Comparison of ENCODE assay signal across 23 cellular contexts in genomic region chr11:3106736-3107524, GRCh38. TPM values are rescaled to one million over a fixed set of nuclear protein-coding genes. Genes with fewer than 3 reads are reported as not detected.
DNase-seq lines count a peak whose midpoint lies in the region; ATAC-seq and TF ChIP-seq lines count a peak whose summit lies in the region.
"Had no signal": no experiment of that assay in that cellular context is flagged by ENCODE, and none has a peak within 500 bp of the region (broad histone marks: within the 10 kb centered on the region; RNA-seq: fewer than 3 reads in every experiment).

No MANE protein-coding gene starts in this region.

- H3K9me3 Mint-ChIP-seq in GM23338: peaks cover 18% of the 10 kb centered on the region
- no peaks in the 10 kb centered on the region for H3K9me3 Mint-ChIP-seq in activated CD8-positive, alpha-beta T cell treated with anti-CD3 and anti-CD28 coated beads, Interleukin-2, amount 10 ng/mL, durations not matched to agents 7 days and 5 days (ENCODE audit: insufficient read depth)
- H3K9me3 Mint-ChIP-seq: activated naive CD4-positive, alpha-beta T cell treated with anti-CD3 and anti-CD28 coated beads, Interleukin-2, amount 50 U/mL, for 72 hours; activated T-cell treated with anti-CD3 and anti-CD28 coated beads, Interleukin-2, amount 50 U/mL, for 72 hours; stimulated activated memory B cell treated with anti-CD40 and anti-IgM and Interleukin-4, amounts not matched to agents 10 μg/mL and 1 μg/mL and 100 μg/mL, for 72 hours had no signal

- H3K4me2 ChIP-seq in GM23338: no peak overlapping the region

- no peak overlapping the region for H3K4me3 ChIP-seq in GM23338
- H3K4me3 ChIP-seq in right cardiac atrium (ENCODE audit: low read length): no peak overlapping the region
- H3K4me3 ChIP-seq: tibial artery had no signal

- CTCF ChIA-PET in activated CD8-positive, alpha-beta T cell treated with anti-CD3 and anti-CD28 coated beads, Interleukin-2, amount 10 ng/mL, durations not matched to agents 7 days and 5 days (lab: Charles Lee): no interaction called here

- H3K4me1 Mint-ChIP-seq in GM23338: peaks cover 14% of the 10 kb centered on the region
- no peaks in the 10 kb centered on the region for H3K4me1 Mint-ChIP-seq in activated CD8-positive, alpha-beta T cell treated with anti-CD3 and anti-CD28 coated beads, Interleukin-2, amount 10 ng/mL, durations not matched to agents 7 days and 5 days (ENCODE audit: low read depth)
- H3K4me1 Mint-ChIP-seq: brain; stimulated activated memory B cell treated with anti-CD40 and anti-IgM and Interleukin-4, amounts not matched to agents 10 μg/mL and 1 μg/mL and 100 μg/mL, for 72 hours had no signal

- intact Hi-C loops in right cardiac atrium (cut with DNase I): loop anchor here in 1 of 4 donors (10.0 kb wide), 1 partner anchor 108 kb away; the partner anchor contains the start of gene MRGPRG
- intact Hi-C loops in posterior vena cava (cut with DNase I): no loop called here

- no peaks in the 10 kb centered on the region for H3K9me3 ChIP-seq in right cardiac atrium (ENCODE audit: control insufficient read depth, low read length)
- H3K9me3 ChIP-seq: BE2C, tibial artery had no signal

- no peak overlapping the region for H2AFZ ChIP-seq in GM23338

- H3K27me3 Mint-ChIP-seq in GM23338 (ENCODE audit: insufficient read depth, low read depth, poor library complexity): peaks cover 4% of the 10 kb centered on the region
- H3K27me3 Mint-ChIP-seq in activated CD8-positive, alpha-beta T cell treated with anti-CD3 and anti-CD28 coated beads, Interleukin-2, amount 10 ng/mL, durations not matched to agents 7 days and 5 days (ENCODE audit: low read depth): no peaks in the 10 kb centered on the region
- H3K27me3 Mint-ChIP-seq: brain had no signal

- no peaks in the 10 kb centered on the region for H3K36me3 ChIP-seq in GM23338 (ENCODE audit: insufficient read depth)
- H3K36me3 ChIP-seq: BE2C had no signal

- DNase-seq in NCI-H748 (lab: John Stamatoyannopoulos, UW; ENCODE audit: unreplicated experiment) (peak; percentile 19), NCI-H748 treated with DMSO at 0.1 percent for 48 hours (lab: John Stamatoyannopoulos, UW) (no peak), GM23338 (ENCODE audit: low spot score) (peak; percentile 41), right cardiac atrium (peak in 2 of 3 donors; percentile 12 to 26), posterior vena cava (ENCODE audit: low spot score) (peak; percentile 75)
- no peak for DNase-seq in central memory CD4-positive, alpha-beta T cell
- no peak for DNase-seq in activated CD8-positive, alpha-beta T cell treated with anti-CD3 and anti-CD28 coated beads, Interleukin-2, amount 10 ng/mL, durations not matched to agents 7 days and 5 days
- DNase-seq: activated CD4-positive, alpha-beta T cell treated with anti-CD3 and anti-CD28 coated beads, Interleukin-2, amount 50 U/mL, for 48 hours; activated T-cell treated with anti-CD3 and anti-CD28 coated beads, Interleukin-2, amount 50 U/mL, for 72 hours; BE2C; foreskin keratinocyte; hippocampal formation; Karpas-422; kidney glomerular epithelial cell; NCI-H1105; NCI-H2107; NCI-H524 treated with DMSO at 0.1 percent for 48 hours; SIG-M5 had no signal

- POLR2A ChIA-PET in activated CD8-positive, alpha-beta T cell treated with anti-CD3 and anti-CD28 coated beads, Interleukin-2, amount 10 ng/mL, durations not matched to agents 7 days and 5 days (lab: Charles Lee): no interaction called here

- H3K4me3 Mint-ChIP-seq in GM23338: no peak overlapping the region; the same call in 2 of the 3 replicates
- no peak overlapping the region for H3K4me3 Mint-ChIP-seq in activated CD8-positive, alpha-beta T cell treated with anti-CD3 and anti-CD28 coated beads, Interleukin-2, amount 10 ng/mL, durations not matched to agents 7 days and 5 days
- H3K4me3 Mint-ChIP-seq: activated T-cell treated with anti-CD3 and anti-CD28 coated beads, Interleukin-2, amount 50 U/mL, for 72 hours; brain; stimulated activated memory B cell treated with anti-CD40 and anti-IgM and Interleukin-4, amounts not matched to agents 10 μg/mL and 1 μg/mL and 100 μg/mL, for 72 hours had no signal

- no peaks in the 10 kb centered on the region for H3K27me3 ChIP-seq in GM23338 (ENCODE audit: insufficient read depth)
- H3K27me3 ChIP-seq in right cardiac atrium (ENCODE audit: control insufficient read depth, insufficient read depth): no peaks in the 10 kb centered on the region
- H3K27me3 ChIP-seq: BE2C, foreskin keratinocyte, tibial artery had no signal

- H3K9me2 ChIP-seq in GM23338 (ENCODE audit: insufficient read depth): no peaks in the 10 kb centered on the region

- H3K4me1 ChIP-seq in GM23338 (ENCODE audit: insufficient read depth) (no peaks in the 10 kb centered on the region), right cardiac atrium (ENCODE audit: control insufficient read depth, insufficient read depth, low read length) (no peaks in the 10 kb centered on the region)
- H3K4me1 ChIP-seq: BE2C, foreskin keratinocyte, tibial artery had no signal

- H3K36me3 Mint-ChIP-seq in GM23338 (ENCODE audit: low read depth): peaks cover 19% of the 10 kb centered on the region
- peaks cover 4% of the 10 kb centered on the region for H3K36me3 Mint-ChIP-seq in activated CD8-positive, alpha-beta T cell treated with anti-CD3 and anti-CD28 coated beads, Interleukin-2, amount 10 ng/mL, durations not matched to agents 7 days and 5 days (ENCODE audit: low read depth)
- H3K36me3 Mint-ChIP-seq: activated naive CD4-positive, alpha-beta T cell treated with anti-CD3 and anti-CD28 coated beads, Interleukin-2, amount 50 U/mL, for 72 hours; stimulated activated memory B cell treated with anti-CD40 and anti-IgM and Interleukin-4, amounts not matched to agents 10 μg/mL and 1 μg/mL and 100 μg/mL, for 72 hours had no signal

- WGBS in right cardiac atrium: 89% methylated on average over 21 of the region's 21 CpGs

- 0 out of 2 replicates have a peak, but pooled peaks cover 3% of the 10 kb centered on the region for H3F3A ChIP-seq in GM23338 (replicated peaks; ENCODE audit: low read depth)

- TF ChIP-seq CTCF in GM23338 (conservative IDR thresholded peaks at IDR 0.05; ENCODE audit: low read depth in 2 of 2): no peak

- H3K27ac Mint-ChIP-seq in GM23338: no peak overlapping the region
- H3K27ac Mint-ChIP-seq in activated CD8-positive, alpha-beta T cell treated with anti-CD3 and anti-CD28 coated beads, Interleukin-2, amount 10 ng/mL, durations not matched to agents 7 days and 5 days: no peak overlapping the region
- H3K27ac Mint-ChIP-seq: activated T-cell treated with anti-CD3 and anti-CD28 coated beads, Interleukin-2, amount 50 U/mL, for 72 hours; stimulated activated memory B cell treated with anti-CD40 and anti-IgM and Interleukin-4, amounts not matched to agents 10 μg/mL and 1 μg/mL and 100 μg/mL, for 72 hours had no signal

- no peaks in the 10 kb centered on the region for H4K20me1 ChIP-seq in GM23338 (replicated peaks; ENCODE audit: insufficient read depth)

- no peaks in the 10 kb centered on the region for H3K79me2 ChIP-seq in GM23338 (replicated peaks; ENCODE audit: insufficient read depth)

- H3K27ac ChIP-seq in GM23338 (ENCODE audit: low read depth): no peak overlapping the region
- no peak overlapping the region for H3K27ac ChIP-seq in right cardiac atrium (ENCODE audit: low read length)
- H3K27ac ChIP-seq: foreskin keratinocyte, tibial artery had no signal

- ATAC-seq in GM23338: peak; percentile 6; the same call in 2 of the 3 replicates
- no peak for ATAC-seq in right cardiac atrium
- ATAC-seq in HG03108 (IDR thresholded peaks at IDR 0.05; ENCODE audit: unreplicated experiment): no peak
- ATAC-seq in activated CD8-positive, alpha-beta T cell treated with anti-CD3 and anti-CD28 coated beads, Interleukin-2, amount 10 ng/mL, durations not matched to agents 7 days and 5 days: no peak
- ATAC-seq: activated naive CD4-positive, alpha-beta T cell treated with anti-CD3 and anti-CD28 coated beads, Interleukin-2, amount 50 U/mL, for 72 hours; activated T-cell treated with anti-CD3 and anti-CD28 coated beads, Interleukin-2, amount 50 U/mL, for 72 hours; foreskin keratinocyte; stimulated activated memory B cell treated with anti-CD40 and anti-IgM and Interleukin-4, amounts not matched to agents 10 μg/mL and 1 μg/mL and 100 μg/mL, for 72 hours had no signal

TF ChIP-seq in GM23338, 12 proteins besides CTCF, POLR2A, EP300 and RAD21 (continues in another document):
- TF ChIP-seq CREB1 (CRISPR knock-in tag; IDR thresholded peaks at IDR 0.05; ENCODE audit: low read depth) (no peak), ETS1 (IDR thresholded peaks at IDR 0.05) (no peak)

RNA-seq across cellular contexts. Expression of gene CARS1, which starts 49.7 kb away (rescaled TPM):
- 94.1 and 95.9 TPM in 2 replicates for total RNA-seq in GM23338 (2014; rRNA removed; shearing (Covaris generic))
- polyA plus RNA-seq in GM23338 (2016; fragmentation: Nextera tagmentation; extraction: Ambion mirVana) (71.0 and 72.9 TPM in 2 replicates), right cardiac atrium (10.8 TPM)
- total RNA-seq in right cardiac atrium (10 to 100 TPM; 14.4 to 18.8 (median 16.5) TPM), posterior vena cava (10 to 100 TPM; 44.2 to 60.6 TPM)
- 10 to 100 TPM; 74.6 to 81.5 TPM for total RNA-seq in activated CD8-positive, alpha-beta T cell treated with anti-CD3 and anti-CD28 coated beads, Interleukin-2, amount 10 ng/mL, durations not matched to agents 7 days and 5 days

RNA-seq across cellular contexts. Expression of gene OSBPL5, which starts 58.2 kb away (rescaled TPM):
- total RNA-seq in GM23338 (2014; rRNA removed; shearing (Covaris generic)): 8.1 and 12.0 TPM in 2 replicates
- 2.7 and 3.4 TPM in 2 replicates for polyA plus RNA-seq in GM23338 (2016; fragmentation: Nextera tagmentation; extraction: Ambion mirVana)
- 10 to 100 TPM; 14.1 to 19.1 (median 15.4) TPM for total RNA-seq in right cardiac atrium
- polyA plus RNA-seq in right cardiac atrium: 10.3 TPM
- 10 to 100 TPM; 61.2 to 84.0 TPM for total RNA-seq in posterior vena cava
- total RNA-seq in activated CD8-positive, alpha-beta T cell treated with anti-CD3 and anti-CD28 coated beads, Interleukin-2, amount 10 ng/mL, durations not matched to agents 7 days and 5 days: 10 to 100 TPM; 10.1 to 11.0 TPM

Comparison
In these comparisons a context has a peak if more than half of its experiments do, and no peak if none do; other contexts are left out.
1. DNase-seq: peak in NCI-H748 (single experiment), GM23338 (single experiment), right cardiac atrium (2 of 3) and posterior vena cava (single experiment); none in NCI-H748 treated with DMSO at 0.1 percent for 48 hours (single experiment), central memory CD4-positive, alpha-beta T cell (single experiment) and activated CD8-positive, alpha-beta T cell treated with anti-CD3 and anti-CD28 coated beads, Interleukin-2, amount 10 ng/mL, durations not matched to agents 7 days and 5 days (single experiment).